19 cellular contexts compared by ENCODE assay signal in the genomic region with DNA sequence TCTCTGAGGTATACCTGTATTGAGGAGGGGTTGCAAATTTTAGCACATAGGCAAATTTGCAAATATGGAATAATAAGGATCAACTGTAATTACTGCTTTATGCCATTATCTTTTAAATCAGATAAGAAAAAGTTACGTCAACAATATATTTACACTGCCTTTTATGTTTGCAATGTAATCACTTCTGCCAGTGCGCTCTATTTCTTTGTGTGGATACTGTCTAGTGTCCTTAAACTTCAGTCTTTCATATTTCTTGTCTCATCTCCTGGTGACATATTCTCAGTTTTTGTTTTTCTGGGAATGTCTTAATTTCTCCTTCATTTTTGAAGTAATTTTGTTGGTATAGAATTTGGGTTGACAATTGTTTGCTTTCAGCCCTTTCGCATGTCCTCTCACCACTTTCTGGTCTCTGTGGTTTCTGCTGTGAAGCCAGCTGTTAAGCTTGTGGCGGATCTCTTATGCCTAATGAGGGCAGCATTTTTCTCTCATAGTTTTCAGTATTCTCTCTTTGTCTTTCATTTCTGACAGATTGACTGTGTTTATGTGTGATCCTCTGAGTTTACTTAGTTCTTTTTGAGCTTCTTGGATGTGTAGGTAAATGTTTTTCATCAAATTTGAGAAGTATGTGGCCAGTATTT. TPM values are rescaled to one million over a fixed set of nuclear protein-coding genes. Genes with fewer than 3 reads are reported as not detected.
A peak's percentile ranks its signal among the peaks of the same experiment; 100 is the strongest.
DNase-seq lines count a peak whose midpoint lies in the region; ATAC-seq and TF ChIP-seq lines count a peak whose summit lies in the region.
"Had no signal": no experiment of that assay in that cellular context is flagged by ENCODE, and none has a peak within 500 bp of the region (broad histone marks: within the 10 kb centered on the region; RNA-seq: fewer than 3 reads in every experiment).

No MANE protein-coding gene starts in this region.

- in situ Hi-C loops in GM13976 (cut with MboI; ENCODE audit: low sequenced_read_pairs, unreplicated experiment) = no loop called here

- H3K4me1 ChIP-seq in hepatocyte (ENCODE audit: insufficient read depth) = no peaks in the 10 kb centered on the region

- peaks cover 23% of the 10 kb centered on the region for H3K79me2 ChIP-seq in hepatocyte

- ATAC-seq in GM21390 (IDR thresholded peaks at IDR 0.05; ENCODE audit: unreplicated experiment) (peak; percentile 74), HG02884 (IDR thresholded peaks at IDR 0.05; ENCODE audit: unreplicated experiment) (no peak)
- ATAC-seq: left ventricle myocardium superior; naive thymus-derived CD8-positive, alpha-beta T cell had no signal

- peak overlapping the region; percentile 17 for H3K4me3 ChIP-seq in LNCaP clone FGC (ENCODE audit: low read depth, low read length)
- no peak overlapping the region for H3K4me3 ChIP-seq in hepatocyte
- H3K4me3 ChIP-seq in foreskin fibroblast (ENCODE audit: low read depth in 1 of 2, low read length in 2 of 2) = no peak overlapping the region
- H3K4me3 ChIP-seq: BLaER1, right atrium auricular region had no signal

- H3K27me3 ChIP-seq in hepatocyte = no peaks in the 10 kb centered on the region
- H3K27me3 ChIP-seq: BLaER1, right atrium auricular region had no signal

- no peak overlapping the region for H3K4me2 ChIP-seq in hepatocyte
- H3K4me2 ChIP-seq: BLaER1 had no signal

- H3K9me3 ChIP-seq in hepatocyte (ENCODE audit: low read depth) = peaks cover 6% of the 10 kb centered on the region

- 79% methylated on average over 4 of the region's 4 CpGs for WGBS in hepatocyte (ENCODE audit: low lambda C conversion rate, missing lambda C conversion rate)

- peaks cover 6% of the 10 kb centered on the region for H3K36me3 ChIP-seq in hepatocyte (replicated peaks; ENCODE audit: insufficient read depth, low read depth)

- no peak overlapping the region for H3K27ac ChIP-seq in hepatocyte
- H3K27ac ChIP-seq: BLaER1, epithelial cell of prostate, right atrium auricular region had no signal

- TF ChIP-seq CTCF in GM13976 (IDR thresholded peaks at IDR 0.05; ENCODE audit: borderline replicate concordance, control extremely low read depth, extremely low read depth, insufficient read depth, missing control alignments) (no peak), LNCaP clone FGC (IDR thresholded peaks at IDR 0.05; ENCODE audit: control insufficient read depth, extremely low read depth, insufficient read depth) (0 out of 2 replicates have a peak, but pooled peaks have one; percentile 13), hepatocyte (IDR thresholded peaks at IDR 0.05; ENCODE audit: poor library complexity) (peak; percentile 4), foreskin fibroblast (IDR thresholded peaks at IDR 0.05; ENCODE audit: low read depth, low read length) (no peak)

- DNase-seq in GM13976 (ENCODE audit: low spot score) (peak; percentile 33), LNCaP clone FGC (ENCODE audit: low read depth) (no peak), hepatocyte (ENCODE audit: low spot score) (no peak), iPS-NIHi7 (ENCODE audit: extremely low spot score) (no peak), foreskin fibroblast (no peak), NCI-H2171 (lab: John Stamatoyannopoulos, UW) (no peak)
- DNase-seq: activated CD4-positive, alpha-beta T cell treated with anti-CD3 and anti-CD28 coated beads, Interleukin-2, amount 50 U/mL, for 48 hours; activated naive CD4-positive, alpha-beta T cell; caudate nucleus; left ventricle myocardium superior; NCI-H1105; NCI-H510A had no signal

- H3K9me2 ChIP-seq in hepatocyte (replicated peaks; ENCODE audit: insufficient read depth) = no peaks in the 10 kb centered on the region

- no peak overlapping the region for H2AFZ ChIP-seq in hepatocyte

- H4K20me1 ChIP-seq in hepatocyte (ENCODE audit: insufficient read depth, poor library complexity, severe bottlenecking) = no peaks in the 10 kb centered on the region
- H4K20me1 ChIP-seq: BLaER1 had no signal

RNA-seq across cellular contexts. Expression of a gene that starts 37.6 kb away (rescaled TPM):
- 0.88 and 2.0 TPM in 2 replicates for total RNA-seq in hepatocyte
- 0.27 and 0.50 TPM in 2 replicates for polyA plus RNA-seq in hepatocyte
- total RNA-seq: left ventricle myocardium superior, right atrium auricular region, RPMI7951 had no signal

RNA-seq across cellular contexts. Expression of a gene that starts 40.8 kb away (rescaled TPM):
- total RNA-seq in hepatocyte = 56.8 and 67.6 TPM in 2 replicates
- polyA plus RNA-seq in hepatocyte = 30.1 and 34.9 TPM in 2 replicates

Comparison
In these comparisons a context has a peak if more than half of its experiments do, and no peak if none do; other contexts are left out.
1. CTCF ChIP-seq: peak in LNCaP clone FGC (single experiment) and hepatocyte (single experiment); none in GM13976 (single experiment) and foreskin fibroblast (single experiment).